Comparison of ENCODE assay signal across 12 cellular contexts in the genomic region with DNA sequence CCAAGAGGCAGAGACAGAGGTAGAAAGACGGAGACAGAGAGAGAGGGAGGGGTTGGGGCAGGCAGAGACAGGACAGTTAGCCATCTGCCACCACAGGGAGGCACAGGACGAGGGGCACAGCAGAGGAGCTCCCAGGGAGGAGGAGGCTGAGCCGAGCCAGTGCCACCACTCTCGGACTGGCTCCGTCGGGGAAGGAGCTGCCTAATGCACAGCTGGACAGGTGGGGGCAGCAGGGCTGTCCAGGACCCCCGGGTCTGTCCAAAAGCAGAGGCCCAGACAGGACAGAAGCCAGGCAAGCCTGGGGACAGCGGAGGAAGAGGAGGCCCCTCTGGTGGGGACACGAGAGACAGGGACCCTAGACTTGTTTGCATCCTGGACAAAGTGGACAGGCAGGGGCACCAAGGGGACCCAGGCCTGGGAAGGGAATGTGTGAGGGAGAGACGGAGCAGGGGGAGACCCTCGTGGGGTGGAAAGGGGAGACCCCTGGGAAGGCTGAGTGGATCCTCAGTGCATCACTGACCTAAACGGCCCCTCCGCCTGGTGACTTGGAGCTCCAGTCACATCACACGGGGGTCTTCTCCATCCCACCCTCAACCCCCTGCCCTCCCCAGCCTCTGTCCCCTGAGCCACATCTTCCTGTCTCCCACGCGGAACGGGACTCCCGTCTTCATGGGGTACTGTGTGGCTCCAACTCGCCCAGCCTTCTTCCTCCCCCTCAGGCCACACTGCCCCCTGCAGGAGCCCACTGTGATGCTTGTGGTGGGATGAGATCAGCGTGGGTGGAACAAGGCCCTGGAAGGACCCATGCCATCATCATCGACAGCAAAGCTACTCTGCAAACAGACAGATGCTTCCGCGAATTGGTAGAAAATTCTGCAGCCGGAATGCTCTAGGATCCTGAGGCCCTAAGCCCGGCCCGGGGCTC. TPM values are rescaled to one million over a fixed set of nuclear protein-coding genes. Genes with fewer than 3 reads are reported as not detected.
DNase-seq lines count a peak whose midpoint lies in the region; ATAC-seq and TF ChIP-seq lines count a peak whose summit lies in the region.
"Had no signal": no experiment of that assay in that cellular context is flagged by ENCODE, and none has a peak within 500 bp of the region (broad histone marks: within the 10 kb centered on the region; RNA-seq: fewer than 3 reads in every experiment).

No MANE protein-coding gene starts in this region.

- H3K27me3 Mint-ChIP-seq in Caco-2 (ENCODE audit: insufficient read depth, unreplicated experiment) (no peaks in the 10 kb centered on the region), endodermal cell (ENCODE audit: insufficient read depth) (peaks cover 6% of the 10 kb centered on the region), neural progenitor cell (ENCODE audit: insufficient read depth, low read depth) (peaks cover 7% of the 10 kb centered on the region)
- H3K27me3 Mint-ChIP-seq in naive thymus-derived CD4-positive, alpha-beta T cell, result peaks cover 20 to 29% (median 21%) of the 10 kb centered on the region in 5 donors

- no peak overlapping the region for H3K9ac ChIP-seq in endodermal cell (ENCODE audit: extremely low read depth, low read length, poor library complexity, severe bottlenecking)
- H3K9ac ChIP-seq in neural progenitor cell, result no peak overlapping the region

- CTCF ChIA-PET in Caco-2 (lab: Charles Lee), result interaction anchor here (0.7 to 1.0 kb wide), 2 partner anchors 19 to 181 kb away, joined by 3 to 4 read pairs; no protein-coding TSS in a partner anchor
- CTCF ChIA-PET in naive thymus-derived CD4-positive, alpha-beta T cell (lab: Charles Lee), result interaction anchor here (0.6 kb wide), 1 partner anchor 140 kb away, joined by 6 read pairs; no protein-coding TSS in a partner anchor

- peak overlapping the region; percentile 64 for H3K4me3 ChIP-seq in Caco-2 (ENCODE audit: low read depth, low read length)
- H3K4me3 ChIP-seq in endodermal cell (ENCODE audit: low read length), result peak overlapping the region; percentile 57
- no peak overlapping the region for H3K4me3 ChIP-seq in neural progenitor cell
- H3K4me3 ChIP-seq in naive thymus-derived CD4-positive, alpha-beta T cell (ENCODE audit: low read length), result no peak overlapping the region

- no peaks in the 10 kb centered on the region for H3K79me2 ChIP-seq in neural progenitor cell (ENCODE audit: low read depth)

- 86 to 93% methylated on average over 11 to 26 of the region's 26 CpGs for WGBS in endodermal cell (ENCODE audit: insufficient coverage in 1 of 2, insufficient read length in 1 of 2), 2 experiments

- peak; percentile 54 for TF ChIP-seq RAD21 in Ishikawa (IDR thresholded peaks at IDR 0.05; ENCODE audit: low read depth)

- H3F3A ChIP-seq in neural progenitor cell (ENCODE audit: low read depth), result peaks cover 9% of the 10 kb centered on the region

- H3K27ac ChIP-seq in endodermal cell (ENCODE audit: low read depth, low read length), result peak overlapping the region; percentile 3
- H3K27ac ChIP-seq in neural progenitor cell, result no peak overlapping the region
- H3K27ac ChIP-seq in naive thymus-derived CD4-positive, alpha-beta T cell (ENCODE audit: low read depth, low read length), result no peak overlapping the region

- peaks cover 10% of the 10 kb centered on the region for H3K36me3 Mint-ChIP-seq in Caco-2 (ENCODE audit: insufficient read depth, unreplicated experiment)
- peaks cover 4% of the 10 kb centered on the region for H3K36me3 Mint-ChIP-seq in endodermal cell (ENCODE audit: low read depth)
- no peaks in the 10 kb centered on the region for H3K36me3 Mint-ChIP-seq in neural progenitor cell
- no peaks in the 10 kb centered on the region for H3K36me3 Mint-ChIP-seq in naive thymus-derived CD4-positive, alpha-beta T cell

- DNase-seq in Caco-2, result peak in 1 of 2 experiments; percentile 62
- peak; percentile 76 for DNase-seq in endodermal cell
- DNase-seq in neural progenitor cell (ENCODE audit: low spot score), result no peak
- no peak for DNase-seq in DMS114 treated with DMSO at 0.1 percent for 48 hours (lab: John Stamatoyannopoulos, UW; ENCODE audit: unreplicated experiment)
- DNase-seq in naive thymus-derived CD4-positive, alpha-beta T cell, result no peak
- DNase-seq in SKM-1 (lab: John Stamatoyannopoulos, UW; ENCODE audit: unreplicated experiment), result no peak
- DNase-seq: NCI-H774, sigmoid colon, trophoblast cell had no signal

- H3K27me3 ChIP-seq in Caco-2 (replicated peaks; ENCODE audit: control insufficient read depth, insufficient read depth, low read length) (no peaks in the 10 kb centered on the region), endodermal cell (ENCODE audit: control insufficient read depth, insufficient read depth, low read length, poor library complexity, severe bottlenecking) (peaks cover 7% of the 10 kb centered on the region), neural progenitor cell (no peaks in the 10 kb centered on the region)
- no peaks in the 10 kb centered on the region for H3K27me3 ChIP-seq in naive thymus-derived CD4-positive, alpha-beta T cell (ENCODE audit: control insufficient read depth in 2 of 2, insufficient read depth in 2 of 2, low read length in 2 of 2)
- H3K27me3 ChIP-seq: sigmoid colon had no signal

- BruUV-seq in Caco-2 (replicated peaks; lab: Mats Ljungman, UMichigan), result no TSS peak

- H3K36me3 ChIP-seq in Caco-2 (ENCODE audit: control insufficient read depth, insufficient read depth, low read length) (no peaks in the 10 kb centered on the region), endodermal cell (ENCODE audit: control insufficient read depth, insufficient read depth, low read length) (no peaks in the 10 kb centered on the region), neural progenitor cell (no peaks in the 10 kb centered on the region)
- H3K36me3 ChIP-seq in naive thymus-derived CD4-positive, alpha-beta T cell (ENCODE audit: control insufficient read depth in 2 of 3, insufficient read depth in 3 of 3, low read length in 3 of 3), result no peaks in the 10 kb centered on the region
- H3K36me3 ChIP-seq: sigmoid colon had no signal

- H3K9me3 Mint-ChIP-seq in Caco-2 (ENCODE audit: unreplicated experiment) (no peaks in the 10 kb centered on the region), endodermal cell (no peaks in the 10 kb centered on the region), neural progenitor cell (no peaks in the 10 kb centered on the region)
- peaks cover 0 to 1% (median 0%) of the 10 kb centered on the region in 11 donors for H3K9me3 Mint-ChIP-seq in naive thymus-derived CD4-positive, alpha-beta T cell

- H3K4me1 Mint-ChIP-seq in Caco-2 (ENCODE audit: low read depth, unreplicated experiment), result peaks cover 9% of the 10 kb centered on the region
- H3K4me1 Mint-ChIP-seq in endodermal cell, result peaks cover 12% of the 10 kb centered on the region
- H3K4me1 Mint-ChIP-seq in neural progenitor cell, result peaks cover 21% of the 10 kb centered on the region
- peaks cover 0 to 6% (median 0%) of the 10 kb centered on the region in 7 donors for H3K4me1 Mint-ChIP-seq in naive thymus-derived CD4-positive, alpha-beta T cell

- TF ChIP-seq CTCF in Caco-2 (IDR thresholded peaks at IDR 0.05; ENCODE audit: insufficient read depth in 1 of 2, low read depth in 1 of 2, low read length in 1 of 2, severe bottlenecking in 1 of 2, unreplicated experiment in 1 of 2), result peak; percentile 38 to 54
- peak; percentile 64 for TF ChIP-seq CTCF in endodermal cell (conservative IDR thresholded peaks at IDR 0.05)
- peak; percentile 39 for TF ChIP-seq CTCF in neural progenitor cell (IDR thresholded peaks at IDR 0.05)

- intact Hi-C loops in Caco-2 (cut with micrococcal nuclease; ENCODE audit: unreplicated experiment), result loop anchor here (2.0 kb wide), 1 partner anchor 37 kb away; no protein-coding TSS in a partner anchor
- intact Hi-C loops in naive thymus-derived CD4-positive, alpha-beta T cell (cut with micrococcal nuclease), result no loop called here

- no peak for TF ChIP-seq EP300 in Ishikawa (IDR thresholded peaks at IDR 0.05; ENCODE audit: borderline replicate concordance)

- no peaks in the 10 kb centered on the region for H3K9me3 ChIP-seq in Caco-2
- H3K9me3 ChIP-seq in endodermal cell (ENCODE audit: control insufficient read depth, low read length), result no peaks in the 10 kb centered on the region
- no peaks in the 10 kb centered on the region for H3K9me3 ChIP-seq in neural progenitor cell (ENCODE audit: low read depth)
- H3K9me3 ChIP-seq in naive thymus-derived CD4-positive, alpha-beta T cell (ENCODE audit: control insufficient read depth in 2 of 3, low read length in 3 of 3), result no peaks in the 10 kb centered on the region
- H3K9me3 ChIP-seq: sigmoid colon had no signal

- H3K4me1 ChIP-seq in Caco-2 (peaks cover 21% of the 10 kb centered on the region), endodermal cell (ENCODE audit: control insufficient read depth, insufficient read depth, low read length) (peaks cover 8% of the 10 kb centered on the region), neural progenitor cell (peaks cover 14% of the 10 kb centered on the region)
- H3K4me1 ChIP-seq in naive thymus-derived CD4-positive, alpha-beta T cell (ENCODE audit: control insufficient read depth in 2 of 2, insufficient read depth in 2 of 2, low read length in 2 of 2), result no peaks in the 10 kb centered on the region
- H3K4me1 ChIP-seq: sigmoid colon had no signal

- no peak for ATAC-seq in naive thymus-derived CD4-positive, alpha-beta T cell
- ATAC-seq in HG03280 (IDR thresholded peaks at IDR 0.05; ENCODE audit: unreplicated experiment), result no peak

- no peaks in the 10 kb centered on the region for H4K20me1 ChIP-seq in neural progenitor cell (ENCODE audit: low read depth)

- H3K4me3 Mint-ChIP-seq in Caco-2 (ENCODE audit: unreplicated experiment) (peak overlapping the region; percentile 70), endodermal cell (peak overlapping the region; percentile 39), neural progenitor cell (peak overlapping the region; percentile 9)
- no peak overlapping the region for H3K4me3 Mint-ChIP-seq in naive thymus-derived CD4-positive, alpha-beta T cell

- POLR2A ChIA-PET in Caco-2 (lab: Charles Lee), result no interaction called here
- POLR2A ChIA-PET in naive thymus-derived CD4-positive, alpha-beta T cell (lab: Charles Lee), result no interaction called here

- no peak overlapping the region for H2AFZ ChIP-seq in neural progenitor cell (replicated peaks)

- H3K4me2 ChIP-seq in neural progenitor cell, result peak overlapping the region; percentile 63

- H3K27ac Mint-ChIP-seq in Caco-2 (ENCODE audit: unreplicated experiment) (peak overlapping the region; percentile 74), endodermal cell (peak overlapping the region; percentile 53), neural progenitor cell (peak overlapping the region; percentile 30)
- no peak overlapping the region for H3K27ac Mint-ChIP-seq in naive thymus-derived CD4-positive, alpha-beta T cell

RNA-seq across cellular contexts. Expression of a gene that starts 0.9 kb away (rescaled TPM):
- total RNA-seq in Caco-2 (2022), result 26.3 and 34.3 TPM in 2 replicates
- total RNA-seq in endodermal cell, result 10 to 100 TPM; 18.7 to 32.4 TPM
- polyA plus RNA-seq in endodermal cell (2013, experiment 1 of 2), result 15.5 TPM
- 18.2 TPM for polyA plus RNA-seq in endodermal cell (2013, experiment 2 of 2)
- 2.0 and 6.8 TPM in 2 replicates for total RNA-seq in neural progenitor cell (ENCODE audit: low replicate concordance)
- not detected for total RNA-seq in naive thymus-derived CD4-positive, alpha-beta T cell
- polyA plus RNA-seq in naive thymus-derived CD4-positive, alpha-beta T cell, result not detected

RNA-seq across cellular contexts. Expression of a gene that starts 17.9 kb away (rescaled TPM):
- total RNA-seq in Caco-2 (2022), result 48.0 and 52.4 TPM in 2 replicates
- total RNA-seq in endodermal cell, result 1 to 10 TPM; 4.7 to 6.4 TPM
- polyA plus RNA-seq in endodermal cell (2013, experiment 1 of 2), result 2.3 TPM
- 1.2 TPM for polyA plus RNA-seq in endodermal cell (2013, experiment 2 of 2)
- 0.50 TPM in 1 of 2 replicates, not detected in the other for total RNA-seq in neural progenitor cell (ENCODE audit: low replicate concordance)
- total RNA-seq in naive thymus-derived CD4-positive, alpha-beta T cell, result under 1 TPM in 1 of 5 experiments, not detected in 4; 0.40 TPM
- polyA plus RNA-seq in naive thymus-derived CD4-positive, alpha-beta T cell, result not detected
- total RNA-seq: sigmoid colon had no signal

RNA-seq across cellular contexts. Expression of a gene that starts 35.0 kb away (rescaled TPM):
- total RNA-seq in Caco-2 (2022) (not detected in 2 replicates), endodermal cell (under 1 TPM; 0.40 to 0.84 TPM), neural progenitor cell (ENCODE audit: low replicate concordance) (not detected in 2 replicates)
- polyA plus RNA-seq in endodermal cell (2013, experiment 1 of 2), result 0.53 TPM
- polyA plus RNA-seq in endodermal cell (2013, experiment 2 of 2), result not detected
- under 1 TPM in 1 of 5 experiments, not detected in 4; 0.24 TPM for total RNA-seq in naive thymus-derived CD4-positive, alpha-beta T cell
- polyA plus RNA-seq in naive thymus-derived CD4-positive, alpha-beta T cell, result not detected
- total RNA-seq: frontal cortex, sigmoid colon had no signal

Comparison
In these comparisons a context has a peak if more than half of its experiments do, and no peak if none do; other contexts are left out.
1. H3K4me3 ChIP-seq: peak in Caco-2 (single experiment) and endodermal cell (single experiment); none in neural progenitor cell (single experiment) and naive thymus-derived CD4-positive, alpha-beta T cell (single experiment).
2. H3K27ac Mint-ChIP-seq: peak in Caco-2 (single experiment), endodermal cell (single experiment) and neural progenitor cell (single experiment); none in naive thymus-derived CD4-positive, alpha-beta T cell (0 of 9).
3. H3K4me3 Mint-ChIP-seq: peak in Caco-2 (single experiment), endodermal cell (single experiment) and neural progenitor cell (single experiment); none in naive thymus-derived CD4-positive, alpha-beta T cell (0 of 10).
4. Peak in every context shown above with its lines, with median percentiles within 50 percentile points of each other: CTCF ChIP-seq.